ENCODE assay signal across 13 cellular contexts in the genomic region with DNA sequence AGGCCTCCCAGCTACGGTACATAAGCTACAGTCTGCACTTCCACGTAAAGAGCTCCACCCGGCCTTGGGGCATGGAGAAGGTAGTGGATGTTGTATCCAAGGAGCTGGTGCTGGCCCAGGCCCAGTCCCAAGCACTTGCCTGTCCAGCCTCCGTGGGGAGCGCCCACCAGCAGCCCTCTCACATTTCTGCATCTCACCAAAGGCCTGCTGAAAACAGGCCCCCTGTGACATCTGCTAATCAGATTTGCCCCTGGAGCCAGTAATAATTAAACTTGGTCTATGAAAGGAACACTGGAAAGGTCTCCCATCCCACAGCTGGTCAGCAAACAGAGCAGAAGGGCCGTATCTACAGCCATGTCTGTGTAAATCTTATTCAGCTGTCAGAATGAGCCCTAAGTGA.
DNase-seq lines count a peak whose midpoint lies in the region; ATAC-seq and TF ChIP-seq lines count a peak whose summit lies in the region.
"Had no signal": no experiment of that assay in that cellular context is flagged by ENCODE, and none has a peak within 500 bp of the region (broad histone marks: within the 10 kb centered on the region; RNA-seq: fewer than 3 reads in every experiment).

No MANE protein-coding gene starts in this region.

- peaks cover 26% of the 10 kb centered on the region for H3K9me1 ChIP-seq in IMR-90 (ENCODE audit: insufficient read depth, low read length)

- H2AK9ac ChIP-seq in IMR-90 (replicated peaks; ENCODE audit: low read depth, low read length, poor library complexity) = no peak overlapping the region

- H2AFZ ChIP-seq in IMR-90 (replicated peaks; ENCODE audit: low read length, poor library complexity) (peak overlapping the region; percentile 10), OCI-LY7 (ENCODE audit: low read length) (no peak overlapping the region)

- no peaks in the 10 kb centered on the region for H3K27me3 Mint-ChIP-seq in mesothelial cell of epicardium (ENCODE audit: low read depth)
- no peaks in the 10 kb centered on the region for H3K27me3 Mint-ChIP-seq in Calu3 (ENCODE audit: unreplicated experiment)

- TF ChIP-seq CTCF in IMR-90 (conservative IDR thresholded peaks at IDR 0.05; ENCODE audit: low read depth, low read length) (no peak), dorsolateral prefrontal cortex (IDR thresholded peaks at IDR 0.05 in 54 of 56, conservative IDR thresholded peaks at IDR 0.05 in 2 of 56; ENCODE audit: low read depth in 1 of 56, partially characterized antibody in 56 of 56) (no peak), mesothelial cell of epicardium (IDR thresholded peaks at IDR 0.05; ENCODE audit: unreplicated experiment) (no peak), suprapubic skin (IDR thresholded peaks at IDR 0.05) (no peak), body of pancreas (IDR thresholded peaks at IDR 0.05) (no peak), OCI-LY7 (conservative IDR thresholded peaks at IDR 0.05; ENCODE audit: low read length) (no peak), Calu3 (IDR thresholded peaks at IDR 0.05; ENCODE audit: unreplicated experiment) (no peak)

- peaks cover 44 to 81% of the 10 kb centered on the region in 2 experiments for H3K79me1 ChIP-seq in IMR-90 (ENCODE audit: low read depth in 1 of 2, low read length in 2 of 2)

- dilution Hi-C loops in IMR-90 (cut with HindIII; ENCODE audit: low sequenced_read_pairs, unreplicated experiment) = no loop called here

- H2BK20ac ChIP-seq in IMR-90 (ENCODE audit: low read depth, low read length) = peak overlapping the region; percentile 1; the same call in 1 of the 2 replicates

- H3K79me2 ChIP-seq in OCI-LY7 (ENCODE audit: insufficient read depth, low read depth, low read length) = no peaks in the 10 kb centered on the region

- ATAC-seq in IMR-90 (ENCODE audit: low read depth) (no peak; the same call in 1 of the 2 replicates), body of pancreas (no peak)

- H4K5ac ChIP-seq in IMR-90 (ENCODE audit: low read depth, low read length) = peak overlapping the region; percentile 70

- peak overlapping the region; percentile 54 for H3K4ac ChIP-seq in IMR-90 (ENCODE audit: low read depth, low read length)

- peak overlapping the region; percentile 86 for H3K27ac ChIP-seq in IMR-90 (ENCODE audit: insufficient read depth, low read length)
- H3K27ac ChIP-seq in dorsolateral prefrontal cortex = peak overlapping the region in 55 of 59 donors; percentile 25 to 86 (median 68)
- H3K27ac ChIP-seq in suprapubic skin = peak overlapping the region; percentile 84
- H3K27ac ChIP-seq in body of pancreas = peak overlapping the region in 2 of 4 donors; percentile 29 to 41
- no peak overlapping the region for H3K27ac ChIP-seq in OCI-LY7 (ENCODE audit: low read depth, low read length, poor library complexity, severe bottlenecking)
- H3K27ac ChIP-seq: BLaER1 had no signal

- CTCF ChIA-PET in IMR-90 (lab: Yijun Ruan, JAX) = interaction anchor here (1.3 to 1.8 kb wide), 2 partner anchors 10 to 79 kb away, joined by 4 to 5 read pairs; no protein-coding TSS in a partner anchor
- CTCF ChIA-PET in OCI-LY7 (lab: Charles Lee; ENCODE audit: unreplicated experiment) = no interaction called here
- CTCF ChIA-PET in Calu3 (lab: Charles Lee) = no interaction called here

- no peak for TF ChIP-seq RAD21 in IMR-90 (IDR thresholded peaks at IDR 0.05; ENCODE audit: low read length)

- H3K36me3 ChIP-seq in IMR-90 (ENCODE audit: control insufficient read depth, insufficient read depth, low read length) (peaks cover 11% of the 10 kb centered on the region), suprapubic skin (no peaks in the 10 kb centered on the region), body of pancreas (replicated peaks in 1 of 2; ENCODE audit: insufficient read depth in 1 of 2, low read depth in 2 of 2) (no peaks in the 10 kb centered on the region), OCI-LY7 (ENCODE audit: insufficient read depth, low read length) (no peaks in the 10 kb centered on the region)
- H3K36me3 ChIP-seq: BLaER1 had no signal

- H3K56ac ChIP-seq in IMR-90 (ENCODE audit: extremely low read depth, insufficient read depth, low read length) = no peak overlapping the region

- H3K4me1 Mint-ChIP-seq in mesothelial cell of epicardium (peaks cover 17% of the 10 kb centered on the region), Calu3 (ENCODE audit: low read depth, unreplicated experiment) (no peaks in the 10 kb centered on the region)

- DNase-seq in IMR-90 = no peak
- no peak for DNase-seq in dorsolateral prefrontal cortex
- DNase-seq in mesothelial cell of epicardium (ENCODE audit: low spot score in 2 of 2, unreplicated experiment in 2 of 2) = no peak
- no peak for DNase-seq in suprapubic skin (ENCODE audit: low spot score in 2 of 2)
- DNase-seq in body of pancreas = no peak
- no peak for DNase-seq in OCI-LY7 (ENCODE audit: low spot score)
- no peak for DNase-seq in Calu3
- no peak for DNase-seq in medulla oblongata (ENCODE audit: extremely low spot score)
- DNase-seq: central memory CD4-positive, alpha-beta T cell; immature natural killer cell; KBM-7; naive thymus-derived CD4-positive, alpha-beta T cell had no signal

- intact Hi-C loops in IMR-90 (cut with micrococcal nuclease) (loop anchor here (5.0 kb wide), 2 partner anchors 99 to 419 kb away; a partner anchor contains a TSS), dorsolateral prefrontal cortex (cut with DNase I) (loop anchor here in 1 of 2 donors (10.0 kb wide), 1 partner anchor 417 kb away; no protein-coding TSS in a partner anchor), body of pancreas (cut with DNase I) (no loop called here), OCI-LY7 (cut with micrococcal nuclease; ENCODE audit: unreplicated experiment) (no loop called here), Calu3 (cut with micrococcal nuclease; ENCODE audit: unreplicated experiment) (no loop called here)

- peak overlapping the region; percentile 10 for H2BK120ac ChIP-seq in IMR-90 (ENCODE audit: low read depth, low read length)

- in situ Hi-C loops in IMR-90 (cut with MboI; ENCODE audit: low sequenced_read_pairs) = no loop called here

- H3K4me3 ChIP-seq in IMR-90 (ENCODE audit: insufficient read depth, low read depth, low read length) = no peak overlapping the region
- peak overlapping the region in 2 of 59 donors; percentile 10 to 27 for H3K4me3 ChIP-seq in dorsolateral prefrontal cortex
- no peak overlapping the region for H3K4me3 ChIP-seq in suprapubic skin
- H3K4me3 ChIP-seq in body of pancreas = no peak overlapping the region
- no peak overlapping the region for H3K4me3 ChIP-seq in OCI-LY7 (ENCODE audit: low read depth, low read length, poor library complexity, severe bottlenecking)
- H3K4me3 ChIP-seq: BLaER1 had no signal

- WGBS in IMR-90 (ENCODE audit: extremely low coverage in 2 of 2, insufficient read length in 1 of 2), 2 experiments = 100% methylated on average over 1 of the region's 6 CpGs; no CpG with 5 or more reads in 1 of the 2 experiments
- WGBS in suprapubic skin = 69% methylated on average over 5 of the region's 6 CpGs
- 90 to 95% methylated on average over 2 to 6 of the region's 6 CpGs for WGBS in body of pancreas, 2 donors

- TF ChIP-seq POLR2A in IMR-90 (IDR thresholded peaks at IDR 0.05; ENCODE audit: low read depth, low read length) (no peak), suprapubic skin (IDR thresholded peaks at IDR 0.05) (no peak), body of pancreas (IDR thresholded peaks at IDR 0.05) (no peak)

- H3K9me3 ChIP-seq in IMR-90 (ENCODE audit: control insufficient read depth, insufficient read depth, low read length) (no peaks in the 10 kb centered on the region), suprapubic skin (no peaks in the 10 kb centered on the region), body of pancreas (no peaks in the 10 kb centered on the region), OCI-LY7 (ENCODE audit: low read length) (no peaks in the 10 kb centered on the region)
- H3K9me3 ChIP-seq: BLaER1 had no signal

- peaks cover 30% of the 10 kb centered on the region for H3K4me1 ChIP-seq in IMR-90 (ENCODE audit: control insufficient read depth, insufficient read depth, low read length)
- peaks cover 28% of the 10 kb centered on the region for H3K4me1 ChIP-seq in suprapubic skin
- H3K4me1 ChIP-seq in body of pancreas = peaks cover 15% of the 10 kb centered on the region
- no peaks in the 10 kb centered on the region for H3K4me1 ChIP-seq in OCI-LY7 (ENCODE audit: insufficient read depth, low read length, poor library complexity, severe bottlenecking)
- H3K4me1 ChIP-seq: BLaER1 had no signal

- H3K36me3 Mint-ChIP-seq in mesothelial cell of epicardium (peaks cover 13% of the 10 kb centered on the region), Calu3 (ENCODE audit: insufficient read depth, unreplicated experiment) (peaks cover 8% of the 10 kb centered on the region)
- H3K36me3 Mint-ChIP-seq: immature natural killer cell; naive thymus-derived CD4-positive, alpha-beta T cell had no signal

- H3K4me2 ChIP-seq in IMR-90 (ENCODE audit: low read depth, low read length) = no peak overlapping the region
- no peak overlapping the region for H3K4me2 ChIP-seq in OCI-LY7 (ENCODE audit: low read length)
- H3K4me2 ChIP-seq: BLaER1 had no signal

- TF ChIP-seq EP300 in suprapubic skin (IDR thresholded peaks at IDR 0.05) = no peak

- no peak overlapping the region for H3K9ac ChIP-seq in IMR-90 (ENCODE audit: low read depth, low read length)
- H3K9ac ChIP-seq: BLaER1 had no signal

- H4K91ac ChIP-seq in IMR-90 (ENCODE audit: insufficient read depth, low read depth, low read length) = peak overlapping the region; percentile 60; the same call in 1 of the 2 replicates

- H3K4me3 Mint-ChIP-seq in mesothelial cell of epicardium = no peak overlapping the region
- H3K4me3 Mint-ChIP-seq in Calu3 (ENCODE audit: low read depth, unreplicated experiment) = no peak overlapping the region
- H3K4me3 Mint-ChIP-seq: immature natural killer cell; naive thymus-derived CD4-positive, alpha-beta T cell had no signal

- H4K20me1 ChIP-seq in IMR-90 (ENCODE audit: insufficient read depth, low read length) = peaks cover 26% of the 10 kb centered on the region; the same call in 1 of the 2 replicates
- H4K20me1 ChIP-seq in OCI-LY7 (ENCODE audit: insufficient read depth, low read length) = no peaks in the 10 kb centered on the region
- H4K20me1 ChIP-seq: BLaER1 had no signal

- peak overlapping the region; percentile 57; the same call in 1 of the 2 replicates for H2AK5ac ChIP-seq in IMR-90 (ENCODE audit: low read depth, low read length)

- H3K9me2 ChIP-seq in OCI-LY7 (ENCODE audit: insufficient read depth, low read length) = no peaks in the 10 kb centered on the region

- peaks cover 9% of the 10 kb centered on the region for H3K9me3 Mint-ChIP-seq in mesothelial cell of epicardium
- peaks cover 3% of the 10 kb centered on the region for H3K9me3 Mint-ChIP-seq in Calu3 (ENCODE audit: low read depth, unreplicated experiment)
- H3K9me3 Mint-ChIP-seq: immature natural killer cell; naive thymus-derived CD4-positive, alpha-beta T cell had no signal

- peak overlapping the region; percentile 62 for H3K18ac ChIP-seq in IMR-90 (ENCODE audit: low read depth, low read length)

- BruUV-seq in IMR-90 (replicated peaks; lab: Mats Ljungman, UMichigan) (no TSS peak), OCI-LY7 (replicated peaks; lab: Mats Ljungman, UMichigan) (no TSS peak), Calu3 (replicated peaks; lab: Mats Ljungman, UMichigan) (no TSS peak)

- H4K8ac ChIP-seq in IMR-90 (ENCODE audit: low read depth in 2 of 2, low read length in 2 of 2) = peak overlapping the region; percentile 7 to 43; a peak in 3 of 4 replicates

- peak overlapping the region; percentile 11; the same call in 2 of the 3 replicates for H2BK15ac ChIP-seq in IMR-90 (ENCODE audit: low read depth, low read length)

- no peak overlapping the region for H3K23ac ChIP-seq in IMR-90 (ENCODE audit: low read depth, low read length)

- peak overlapping the region; percentile 7; the same call in 1 of the 2 replicates for H3K14ac ChIP-seq in IMR-90 (replicated peaks; ENCODE audit: low read depth, low read length)

- H3K27ac Mint-ChIP-seq in mesothelial cell of epicardium (peak overlapping the region; percentile 30), Calu3 (ENCODE audit: unreplicated experiment) (no peak overlapping the region)
- H3K27ac Mint-ChIP-seq: immature natural killer cell; naive thymus-derived CD4-positive, alpha-beta T cell had no signal

- H2BK5ac ChIP-seq in IMR-90 (ENCODE audit: low read depth, low read length, poor library complexity, severe bottlenecking) = peak overlapping the region; percentile 4

- POLR2A ChIA-PET in IMR-90 (lab: Charles Lee; ENCODE audit: unreplicated experiment) = no interaction called here
- POLR2A ChIA-PET in OCI-LY7 (lab: Charles Lee) = no interaction called here

- H3K27me3 ChIP-seq in IMR-90 (ENCODE audit: control insufficient read depth, insufficient read depth, low read length) (no peaks in the 10 kb centered on the region), dorsolateral prefrontal cortex (no peaks in the 10 kb centered on the region), suprapubic skin (no peaks in the 10 kb centered on the region), body of pancreas (no peaks in the 10 kb centered on the region)
- H3K27me3 ChIP-seq: BLaER1 had no signal
